41 cellular contexts compared by ENCODE assay signal in the genomic region with DNA sequence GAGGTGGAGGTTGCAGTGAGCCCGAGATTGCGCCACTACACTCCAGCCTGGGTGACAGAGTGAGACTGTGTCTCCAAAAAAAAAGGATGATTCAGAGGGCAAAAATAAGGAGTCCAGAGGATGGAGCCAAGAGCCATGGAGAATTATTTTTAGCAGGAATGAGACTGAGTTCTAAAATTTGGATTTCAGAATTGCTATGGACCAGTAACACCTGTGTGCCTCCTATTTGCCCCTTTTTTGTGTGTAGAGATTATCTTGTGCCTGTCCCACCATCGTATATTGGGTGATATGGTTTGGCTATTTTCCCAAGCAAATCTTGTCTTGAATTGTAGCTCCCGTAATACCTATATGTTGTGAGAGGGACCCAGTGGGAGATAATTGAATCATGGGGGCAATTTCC.
"Had no signal": no experiment of that assay in that cellular context is flagged by ENCODE, and none has a peak within 500 bp of the region (broad histone marks: within the 10 kb centered on the region; RNA-seq: fewer than 3 reads in every experiment).

No MANE protein-coding gene starts in this region.

- H3K36me3 ChIP-seq: adrenal gland, ascending aorta, brain microvascular endothelial cell, breast epithelium, cardiac muscle cell had no signal

- H3K27ac ChIP-seq: adrenal gland, ascending aorta, body of pancreas, brain microvascular endothelial cell, breast epithelium, cardiac muscle cell had no signal

- H3K36me3 Mint-ChIP-seq: activated naive CD4-positive, alpha-beta T cell treated with anti-CD3 and anti-CD28 coated beads, Interleukin-2, amount 10 ng/mL, durations not matched to agents 7 days and 5 days; activated naive CD4-positive, alpha-beta T cell treated with anti-CD3 and anti-CD28 coated beads, Interleukin-2, amount 50 U/mL, for 24 hours; activated naive CD4-positive, alpha-beta T cell treated with anti-CD3 and anti-CD28 coated beads, Interleukin-2, amount 50 U/mL, for 72 hours; activated naive CD8-positive, alpha-beta T cell; activated naive CD8-positive, alpha-beta T cell treated with anti-CD3 and anti-CD28 coated beads for 36 hours; activated naive CD8-positive, alpha-beta T cell treated with anti-CD3 and anti-CD28 coated beads, Interleukin-2, amount 10 ng/mL, durations not matched to agents 7 days and 5 days; brain had no signal

- H3K9me3 Mint-ChIP-seq: activated naive CD4-positive, alpha-beta T cell treated with anti-CD3 and anti-CD28 coated beads, Interleukin-2, amount 10 ng/mL, durations not matched to agents 7 days and 5 days; activated naive CD4-positive, alpha-beta T cell treated with anti-CD3 and anti-CD28 coated beads, Interleukin-2, amount 50 U/mL, for 24 hours; activated naive CD8-positive, alpha-beta T cell treated with anti-CD3 and anti-CD28 coated beads, Interleukin-2, amount 10 ng/mL, durations not matched to agents 7 days and 5 days; activated T-cell treated with anti-CD3 and anti-CD28 coated beads, Interleukin-2, amount 50 U/mL, for 4 hours; activated T-helper 1 cell treated with anti-CD3 and anti-CD28 coated beads, Interleukin-12 subunit alpha, Interleukin-12 subunit beta, Interleukin-2, Interleukin-4 antibody, amounts not matched to agents 30 ng/mL and 10 ng/mL and 1 ng/mL, durations not matched to agents 14 hours and 24 hours and 36 hours; activated T-helper 2 cell treated with anti-CD3 and anti-CD28 coated beads, Interferon-gamma antibody, Interleukin-2, Interleukin-4, amounts not matched to agents 10 μg/mL and 5 μg/mL and 100 μg/mL, durations not matched to agents 14 hours and 24 hours and 36 hours; central memory CD8-positive, alpha-beta T cell had no signal

- H3K4me3 ChIP-seq: adrenal gland, ascending aorta, body of pancreas, breast epithelium, cardiac muscle cell had no signal

- H3K27ac Mint-ChIP-seq: activated naive CD4-positive, alpha-beta T cell treated with anti-CD3 and anti-CD28 coated beads for 36 hours; activated naive CD4-positive, alpha-beta T cell treated with anti-CD3 and anti-CD28 coated beads, Interleukin-2, amount 10 ng/mL, durations not matched to agents 7 days and 5 days; activated naive CD4-positive, alpha-beta T cell treated with anti-CD3 and anti-CD28 coated beads, Interleukin-2, amount 50 U/mL, for 24 hours; activated naive CD4-positive, alpha-beta T cell treated with anti-CD3 and anti-CD28 coated beads, Interleukin-2, amount 50 U/mL, for 72 hours; activated naive CD8-positive, alpha-beta T cell; activated naive CD8-positive, alpha-beta T cell treated with anti-CD3 and anti-CD28 coated beads for 36 hours; activated naive CD8-positive, alpha-beta T cell treated with anti-CD3 and anti-CD28 coated beads, Interleukin-2, amount 10 ng/mL, durations not matched to agents 7 days and 5 days; activated naive CD8-positive, alpha-beta T cell treated with anti-CD3 and anti-CD28 coated beads, Interleukin-2, amount 50 U/mL, for 24 hours; activated T-cell treated with anti-CD3 and anti-CD28 coated beads, Interleukin-2, amount 50 U/mL, for 24 hours; activated T-cell treated with anti-CD3 and anti-CD28 coated beads, Interleukin-2, amount 50 U/mL, for 72 hours; activated T-helper 1 cell treated with anti-CD3 and anti-CD28 coated beads, Interleukin-12 subunit alpha, Interleukin-12 subunit beta, Interleukin-2, Interleukin-4 antibody, amounts not matched to agents 30 ng/mL and 10 ng/mL and 1 ng/mL, durations not matched to agents 14 hours and 24 hours and 36 hours; activated T-helper 17 cell treated with anti-CD3 and anti-CD28 coated beads, Interleukin-2, amount 50 U/mL, for 72 hours; activated T-helper 2 cell treated with anti-CD3 and anti-CD28 coated beads, Interferon-gamma antibody, Interleukin-2, Interleukin-4, amounts not matched to agents 10 μg/mL and 5 μg/mL and 100 μg/mL, durations not matched to agents 14 hours and 24 hours and 36 hours; brain had no signal

- H3K27me3 ChIP-seq: adrenal gland, ascending aorta, body of pancreas, brain microvascular endothelial cell, breast epithelium, cardiac muscle cell had no signal

- H3K4me3 Mint-ChIP-seq: activated naive CD4-positive, alpha-beta T cell treated with anti-CD3 and anti-CD28 coated beads for 36 hours; activated naive CD4-positive, alpha-beta T cell treated with anti-CD3 and anti-CD28 coated beads, Interleukin-2, amount 10 ng/mL, durations not matched to agents 7 days and 5 days; activated naive CD4-positive, alpha-beta T cell treated with anti-CD3 and anti-CD28 coated beads, Interleukin-2, amount 50 U/mL, for 24 hours; activated naive CD8-positive, alpha-beta T cell; activated naive CD8-positive, alpha-beta T cell treated with anti-CD3 and anti-CD28 coated beads for 36 hours; activated naive CD8-positive, alpha-beta T cell treated with anti-CD3 and anti-CD28 coated beads, Interleukin-2, amount 10 ng/mL, durations not matched to agents 7 days and 5 days; activated naive CD8-positive, alpha-beta T cell treated with anti-CD3 and anti-CD28 coated beads, Interleukin-2, amount 50 U/mL, for 24 hours; activated T-cell treated with anti-CD3 and anti-CD28 coated beads, Interleukin-2, amount 50 U/mL, for 24 hours; activated T-cell treated with anti-CD3 and anti-CD28 coated beads, Interleukin-2, amount 50 U/mL, for 4 hours; activated T-cell treated with anti-CD3 and anti-CD28 coated beads, Interleukin-2, amount 50 U/mL, for 72 hours; activated T-helper 1 cell treated with anti-CD3 and anti-CD28 coated beads, Interleukin-12 subunit alpha, Interleukin-12 subunit beta, Interleukin-2, Interleukin-4 antibody, amounts not matched to agents 30 ng/mL and 10 ng/mL and 1 ng/mL, durations not matched to agents 14 hours and 24 hours and 36 hours; activated T-helper 17 cell treated with anti-CD3 and anti-CD28 coated beads, Interleukin-2, amount 50 U/mL, for 72 hours; brain; central memory CD8-positive, alpha-beta T cell had no signal

- H3K9me3 ChIP-seq: adrenal gland, ascending aorta had no signal

- ATAC-seq: activated naive CD4-positive, alpha-beta T cell treated with anti-CD3 and anti-CD28 coated beads, Interleukin-2, amount 50 U/mL, for 72 hours; activated naive CD8-positive, alpha-beta T cell treated with anti-CD3 and anti-CD28 coated beads, Interleukin-2, amount 50 U/mL, for 24 hours; activated T-cell treated with anti-CD3 and anti-CD28 coated beads, Interleukin-2, amount 50 U/mL, for 4 hours; activated T-cell treated with anti-CD3 and anti-CD28 coated beads, Interleukin-2, amount 50 U/mL, for 72 hours; activated T-helper 17 cell treated with anti-CD3 and anti-CD28 coated beads, Interleukin-2, amount 50 U/mL, for 72 hours; body of pancreas had no signal

- H3K4me1 Mint-ChIP-seq: activated naive CD4-positive, alpha-beta T cell treated with anti-CD3 and anti-CD28 coated beads, Interleukin-2, amount 10 ng/mL, durations not matched to agents 7 days and 5 days; activated naive CD4-positive, alpha-beta T cell treated with anti-CD3 and anti-CD28 coated beads, Interleukin-2, amount 50 U/mL, for 24 hours; activated naive CD8-positive, alpha-beta T cell treated with anti-CD3 and anti-CD28 coated beads for 36 hours; activated naive CD8-positive, alpha-beta T cell treated with anti-CD3 and anti-CD28 coated beads, Interleukin-2, amount 10 ng/mL, durations not matched to agents 7 days and 5 days; activated naive CD8-positive, alpha-beta T cell treated with anti-CD3 and anti-CD28 coated beads, Interleukin-2, amount 50 U/mL, for 24 hours; activated T-helper 17 cell treated with anti-CD3 and anti-CD28 coated beads, Interleukin-2, amount 50 U/mL, for 72 hours; brain; central memory CD8-positive, alpha-beta T cell had no signal

- H3K4me1 ChIP-seq: adrenal gland, ascending aorta, body of pancreas, breast epithelium had no signal

- FAIRE-seq: astrocyte, bronchial epithelial cell had no signal

- DNase-seq: activated effector memory CD4-positive, alpha-beta T cell treated with anti-CD3 and anti-CD28 coated beads, Interleukin-2, amount 50 U/mL, for 16 hours; activated effector memory CD4-positive, alpha-beta T cell treated with Interleukin-2 at 50 U/mL for 16 hours; activated gamma-delta T cell; activated gamma-delta T cell treated with Interleukin-2 at 50 U/mL for 16 hours; activated naive CD4-positive, alpha-beta T cell; activated naive CD4-positive, alpha-beta T cell treated with anti-CD3 and anti-CD28 coated beads for 36 hours; activated naive CD4-positive, alpha-beta T cell treated with anti-CD3 and anti-CD28 coated beads, Interleukin-2, amount 10 ng/mL, durations not matched to agents 7 days and 5 days; activated naive CD4-positive, alpha-beta T cell treated with anti-CD3 and anti-CD28 coated beads, Interleukin-2, amount 50 U/mL, for 16 hours; activated naive CD4-positive, alpha-beta T cell treated with Interleukin-2 at 50 U/mL for 16 hours; activated naive CD8-positive, alpha-beta T cell treated with anti-CD3 and anti-CD28 coated beads for 36 hours; activated naive CD8-positive, alpha-beta T cell treated with anti-CD3 and anti-CD28 coated beads, Interleukin-2, amount 10 ng/mL, durations not matched to agents 7 days and 5 days; activated naive CD8-positive, alpha-beta T cell treated with anti-CD3 and anti-CD28 coated beads, Interleukin-2, amount 50 U/mL, for 24 hours; activated T-cell treated with anti-CD3 and anti-CD28 coated beads for 4 hours; activated T-cell treated with anti-CD3 and anti-CD28 coated beads, Interleukin-2, amount 50 U/mL, for 1 hour; activated T-cell treated with anti-CD3 and anti-CD28 coated beads, Interleukin-2, amount 50 U/mL, for 24 hours; activated T-cell treated with anti-CD3 and anti-CD28 coated beads, Interleukin-2, amount 50 U/mL, for 4 hours; activated T-cell treated with anti-CD3 and anti-CD28 coated beads, Interleukin-2, amount 50 U/mL, for 48 hours; activated T-cell treated with anti-CD3 and anti-CD28 coated beads, Interleukin-2, amount 50 U/mL, for 72 hours; adrenal gland; amniotic stem cell; amygdala; anterior cingulate cortex; aorta; body of pancreas; brain microvascular endothelial cell; caudate nucleus; central memory CD4-positive, alpha-beta T cell; cerebellar nuclear complex had no signal

- H3K27me3 Mint-ChIP-seq: activated naive CD4-positive, alpha-beta T cell treated with anti-CD3 and anti-CD28 coated beads, Interleukin-2, amount 50 U/mL, for 24 hours; activated naive CD8-positive, alpha-beta T cell; activated naive CD8-positive, alpha-beta T cell treated with anti-CD3 and anti-CD28 coated beads for 36 hours; activated naive CD8-positive, alpha-beta T cell treated with anti-CD3 and anti-CD28 coated beads, Interleukin-2, amount 50 U/mL, for 24 hours; activated T-cell treated with anti-CD3 and anti-CD28 coated beads, Interleukin-2, amount 50 U/mL, for 24 hours; activated T-helper 17 cell treated with anti-CD3 and anti-CD28 coated beads, Interleukin-2, amount 50 U/mL, for 72 hours; central memory CD8-positive, alpha-beta T cell had no signal
